Comparison of ENCODE assay signal across 13 cellular contexts in genomic region chr4:99100876-99101275, GRCh38. TPM values are rescaled to one million over a fixed set of nuclear protein-coding genes. Genes with fewer than 3 reads are reported as not detected.
"Had no signal": no experiment of that assay in that cellular context is flagged by ENCODE, and none has a peak within 500 bp of the region (broad histone marks: within the 10 kb centered on the region; RNA-seq: fewer than 3 reads in every experiment).

No MANE protein-coding gene starts in this region.

- H3K27me3 ChIP-seq: gastrocnemius medialis had no signal

- ATAC-seq: esophagus mucosa, gastrocnemius medialis, left lobe of liver, natural killer cell, sciatic nerve had no signal

- H3K4me1 ChIP-seq: gastrocnemius medialis had no signal

- DNase-seq: effector memory CD4-positive, alpha-beta T cell; gastrocnemius medialis; islet precursor cell; mammary epithelial cell; natural killer cell; posterior cingulate gyrus; stimulated activated CD4-positive, alpha-beta T cell treated with anti-CD3 and anti-CD28 coated beads, Interleukin-2, amount 100 ng/mL, for 24 hours; stimulated activated naive CD4-positive, alpha-beta T cell treated with Interleukin-2 at 50 U/mL for 16 hours had no signal

- H3K4me3 ChIP-seq: coronary artery, gastrocnemius medialis, skin epidermis had no signal

- H3K9me3 ChIP-seq: gastrocnemius medialis had no signal

- H3K36me3 ChIP-seq: gastrocnemius medialis had no signal

- H3K27ac ChIP-seq: coronary artery, gastrocnemius medialis, skin epidermis had no signal

RNA-seq across cellular contexts. Expression of gene ADH4, which starts 43.2 kb away (rescaled TPM):
- polyA plus RNA-seq: mammary epithelial cell had no signal
